Comparison of ENCODE assay signal across 9 cellular contexts in genomic region chr15:80780416-80781221, GRCh38. TPM values are rescaled to one million over a fixed set of nuclear protein-coding genes. Genes with fewer than 3 reads are reported as not detected.
DNase-seq lines count a peak whose midpoint lies in the region; ATAC-seq and TF ChIP-seq lines count a peak whose summit lies in the region.
"Had no signal": no experiment of that assay in that cellular context is flagged by ENCODE, and none has a peak within 500 bp of the region (broad histone marks: within the 10 kb centered on the region; RNA-seq: fewer than 3 reads in every experiment).

No MANE protein-coding gene starts in this region.

- DNase-seq in AG04449 (ENCODE audit: low read depth, low spot score) (no peak), HK-2 (ENCODE audit: unreplicated experiment) (peak; percentile 22), adipocyte (ENCODE audit: low read depth) (peak; percentile 89), stomach (peak; percentile 48), inferior parietal cortex (ENCODE audit: extremely low spot score) (no peak)

- CTCF ChIA-PET in AG04449 (lab: Yijun Ruan, JAX) = interaction anchor here (0.8 to 6.9 kb wide), 18 partner anchors 10 to 486 kb away, joined by 3 to 285 read pairs (median 11); partner anchors contain the start of gene ABHD17C

- H3K9me3 ChIP-seq in adipocyte (ENCODE audit: control insufficient read depth, low read length) (no peaks in the 10 kb centered on the region), iPS-15b (ENCODE audit: control insufficient read depth, insufficient read depth, low read length) (no peaks in the 10 kb centered on the region), stomach (no peaks in the 10 kb centered on the region)

- H3K27me3 ChIP-seq in adipocyte (replicated peaks; ENCODE audit: control insufficient read depth, insufficient read depth, low read length) = no peaks in the 10 kb centered on the region
- H3K27me3 ChIP-seq in iPS-15b (ENCODE audit: control insufficient read depth, insufficient read depth, low read length) = peaks cover 48% of the 10 kb centered on the region
- H3K27me3 ChIP-seq in stomach = peaks cover 0 to 77% (median 27%) of the 10 kb centered on the region in 3 donors

- ATAC-seq in GM18858 (IDR thresholded peaks at IDR 0.05; ENCODE audit: unreplicated experiment) (no peak), HG03342 (IDR thresholded peaks at IDR 0.05; ENCODE audit: unreplicated experiment) (no peak)
- ATAC-seq: activated naive CD4-positive, alpha-beta T cell treated with anti-CD3 and anti-CD28 coated beads, Interleukin-2, amount 50 U/mL, for 72 hours had no signal

- H3K36me3 ChIP-seq in adipocyte (ENCODE audit: control insufficient read depth, insufficient read depth, low read length, severe bottlenecking) (peaks cover 28% of the 10 kb centered on the region), iPS-15b (ENCODE audit: control insufficient read depth, insufficient read depth, low read length) (no peaks in the 10 kb centered on the region), stomach (no peaks in the 10 kb centered on the region)

- H3K4me1 ChIP-seq in adipocyte (ENCODE audit: control insufficient read depth, insufficient read depth, low read length) (peaks cover 40% of the 10 kb centered on the region), iPS-15b (ENCODE audit: control insufficient read depth, insufficient read depth, low read length) (peaks cover 3% of the 10 kb centered on the region), stomach (peaks cover 24 to 39% (median 25%) of the 10 kb centered on the region in 4 donors)

- TF ChIP-seq POLR2A in stomach (IDR thresholded peaks at IDR 0.05) = no peak

- TF ChIP-seq CTCF in AG04449 (IDR thresholded peaks at IDR 0.05; ENCODE audit: insufficient read depth, low read length, missing control alignments) (no peak), stomach (IDR thresholded peaks at IDR 0.05) (no peak)

- H3K4me3 ChIP-seq in AG04449 (ENCODE audit: low read depth, low read length) (peak overlapping the region; percentile 76), adipocyte (ENCODE audit: low read length) (peak overlapping the region; percentile 89), iPS-15b (ENCODE audit: low read depth, low read length) (peak overlapping the region; percentile 70), stomach (peak overlapping the region; percentile 41 to 70 (median 53))

- intact Hi-C loops in stomach (cut with DNase I; ENCODE audit: low total_unique reads) = loop anchor here (10.0 kb wide), 1 partner anchor 184 kb away; no protein-coding TSS in a partner anchor

- H3K27ac ChIP-seq in stomach = no peak overlapping the region

- POLR2A ChIA-PET in AG04449 (lab: Yijun Ruan, JAX) = interaction anchor here (0.6 to 2.7 kb wide), 5 partner anchors 187 to 325 kb away, joined by 4 to 16 read pairs (median 7); no protein-coding TSS in a partner anchor

- TF ChIP-seq EP300 in stomach (IDR thresholded peaks at IDR 0.05) = no peak

- WGBS in stomach, 5 donors = 5 to 10% (median 7%) methylated on average over 22 to 40 of the region's 40 CpGs

- H3K9ac ChIP-seq in adipocyte (ENCODE audit: low read length) (peak overlapping the region; percentile 85), iPS-15b (ENCODE audit: low read depth, low read length) (no peak overlapping the region)

RNA-seq across cellular contexts. Expression of gene CEMIP, which starts 1.4 kb away (rescaled TPM):
- total RNA-seq in stomach = 1 to 10 TPM in 2 of 5 donors, not detected in 3; 1.3 to 2.6 TPM
- polyA plus RNA-seq in stomach = 1 to 10 TPM in 1 of 3 donors, under 1 TPM in 1, not detected in 1; 0.53 to 1.4 TPM
- total RNA-seq: activated naive CD4-positive, alpha-beta T cell treated with anti-CD3 and anti-CD28 coated beads, Interleukin-2, amount 50 U/mL, for 72 hours had no signal

Comparison
In these comparisons a context has a peak if more than half of its experiments do, and no peak if none do; other contexts are left out.
1. DNase-seq: peak in HK-2 (single experiment), adipocyte (single experiment) and stomach (single experiment); none in AG04449 (single experiment) and inferior parietal cortex (single experiment).
2. Peak in every context shown above with its lines, with median percentiles within 50 percentile points of each other: H3K4me3 ChIP-seq.